10 cellular contexts compared by ENCODE assay signal in the genomic region with DNA sequence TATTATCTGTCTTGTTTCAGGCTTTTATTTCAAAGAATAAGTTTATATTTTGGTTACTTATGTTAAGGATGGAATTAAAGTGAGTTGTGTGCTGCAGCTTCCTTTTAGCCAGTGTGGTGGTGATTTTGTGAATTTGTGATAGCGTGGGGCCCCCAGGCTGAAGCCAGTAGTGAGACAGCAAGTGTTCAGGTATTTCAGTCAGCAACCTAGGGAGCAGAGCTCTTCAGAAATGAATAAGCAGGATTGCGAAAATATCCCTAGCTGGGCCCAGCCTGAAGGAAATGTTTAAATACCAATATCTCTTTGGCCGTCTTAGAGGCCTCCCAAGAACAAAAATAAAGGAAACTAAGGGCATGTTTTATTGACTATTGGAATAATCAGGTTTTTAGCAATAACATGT.
DNase-seq lines count a peak whose midpoint lies in the region; ATAC-seq and TF ChIP-seq lines count a peak whose summit lies in the region.
"Had no signal": no experiment of that assay in that cellular context is flagged by ENCODE, and none has a peak within 500 bp of the region (broad histone marks: within the 10 kb centered on the region; RNA-seq: fewer than 3 reads in every experiment).

No MANE protein-coding gene starts in this region.

- peak overlapping the region; percentile 94 for H3K27ac Mint-ChIP-seq in mesothelial cell of epicardium

- no peak overlapping the region for H3K9ac ChIP-seq in Karpas-422 (ENCODE audit: low read length)

- no peaks in the 10 kb centered on the region for H3K9me2 ChIP-seq in Karpas-422 (replicated peaks; ENCODE audit: insufficient read depth, low read length)

- no peaks in the 10 kb centered on the region for H3K9me3 Mint-ChIP-seq in mesothelial cell of epicardium

- H3K9me3 ChIP-seq in Karpas-422 (ENCODE audit: low read length): no peaks in the 10 kb centered on the region

- in situ Hi-C loops in astrocyte of the spinal cord (cut with HindIII; ENCODE audit: low sequenced_read_pairs): no loop called here

- H3K4me3 ChIP-seq in astrocyte of the spinal cord (ENCODE audit: low read depth, low read length): no peak overlapping the region
- H3K4me3 ChIP-seq in Karpas-422 (ENCODE audit: low read length): no peak overlapping the region

- peaks cover 68% of the 10 kb centered on the region for H3K4me1 Mint-ChIP-seq in mesothelial cell of epicardium

- H3K4me1 ChIP-seq in Karpas-422 (ENCODE audit: low read length): no peaks in the 10 kb centered on the region

- H3K36me3 Mint-ChIP-seq in mesothelial cell of epicardium: no peaks in the 10 kb centered on the region

- no peak for ATAC-seq in left cardiac atrium

- no peaks in the 10 kb centered on the region for H4K20me1 ChIP-seq in Karpas-422 (ENCODE audit: insufficient read depth, low read depth, low read length)

- H3K36me3 ChIP-seq in Karpas-422 (ENCODE audit: insufficient read depth, low read length): no peaks in the 10 kb centered on the region

- H3K27ac ChIP-seq in Karpas-422 (ENCODE audit: low read length): no peak overlapping the region

- TF ChIP-seq CTCF in astrocyte of the spinal cord (IDR thresholded peaks at IDR 0.05; ENCODE audit: low read depth, low read length) (no peak), mesothelial cell of epicardium (IDR thresholded peaks at IDR 0.05; ENCODE audit: unreplicated experiment) (no peak)

- no peak overlapping the region for H3K4me3 Mint-ChIP-seq in mesothelial cell of epicardium

- no peaks in the 10 kb centered on the region for H3K27me3 Mint-ChIP-seq in mesothelial cell of epicardium (ENCODE audit: low read depth)

- no peaks in the 10 kb centered on the region for H3K79me2 ChIP-seq in Karpas-422 (ENCODE audit: low read length)

- intact Hi-C loops in left cardiac atrium (cut with DNase I): no loop called here

- TF ChIP-seq RAD21 in Ishikawa (IDR thresholded peaks at IDR 0.05; ENCODE audit: low read depth): no peak

- no peaks in the 10 kb centered on the region for H3K27me3 ChIP-seq in Karpas-422 (ENCODE audit: low read length)

- no peak for TF ChIP-seq EP300 in Ishikawa (IDR thresholded peaks at IDR 0.05; ENCODE audit: borderline replicate concordance)

- DNase-seq in EL (peak; percentile 27), astrocyte of the spinal cord (ENCODE audit: low read depth, low spot score) (peak; percentile 37), mesothelial cell of epicardium (ENCODE audit: low spot score in 2 of 2, unreplicated experiment in 2 of 2) (no peak), left cardiac atrium (no peak), Karpas-422 (no peak), NCI-H2196 treated with DMSO at 0.1 percent for 48 hours (lab: John Stamatoyannopoulos, UW; ENCODE audit: unreplicated experiment) (no peak)
- DNase-seq: amniotic stem cell, KG1, NCI-H446 had no signal

- H3K4me2 ChIP-seq in Karpas-422 (ENCODE audit: low read depth, low read length, poor library complexity, severe bottlenecking): no peak overlapping the region

- no peak overlapping the region for H2AFZ ChIP-seq in Karpas-422 (ENCODE audit: low read length)

TF ChIP-seq in Ishikawa, 13 proteins besides CTCF, POLR2A, EP300 and RAD21:
- TF ChIP-seq CEBPB (IDR thresholded peaks at IDR 0.05): peak; percentile 85
- no peak for TF ChIP-seq FOXM1 (IDR thresholded peaks at IDR 0.05; ENCODE audit: borderline replicate concordance, low read depth)
- no peak for TF ChIP-seq TAF1 (IDR thresholded peaks at IDR 0.05; ENCODE audit: low read depth)
- TF ChIP-seq, protein P1, sequence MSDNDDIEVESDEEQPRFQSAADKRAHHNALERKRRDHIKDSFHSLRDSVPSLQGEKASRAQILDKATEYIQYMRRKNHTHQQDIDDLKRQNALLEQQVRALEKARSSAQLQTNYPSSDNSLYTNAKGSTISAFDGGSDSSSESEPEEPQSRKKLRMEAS (IDR thresholded peaks at IDR 0.05): no peak

Comparison
In these comparisons a context has a peak if more than half of its experiments do, and no peak if none do; other contexts are left out.
1. DNase-seq: peak in EL (single experiment) and astrocyte of the spinal cord (single experiment); none in mesothelial cell of epicardium (0 of 2), left cardiac atrium (single experiment), Karpas-422 (single experiment) and NCI-H2196 treated with DMSO at 0.1 percent for 48 hours (single experiment).